28 cellular contexts compared by ENCODE assay signal in the genomic region with DNA sequence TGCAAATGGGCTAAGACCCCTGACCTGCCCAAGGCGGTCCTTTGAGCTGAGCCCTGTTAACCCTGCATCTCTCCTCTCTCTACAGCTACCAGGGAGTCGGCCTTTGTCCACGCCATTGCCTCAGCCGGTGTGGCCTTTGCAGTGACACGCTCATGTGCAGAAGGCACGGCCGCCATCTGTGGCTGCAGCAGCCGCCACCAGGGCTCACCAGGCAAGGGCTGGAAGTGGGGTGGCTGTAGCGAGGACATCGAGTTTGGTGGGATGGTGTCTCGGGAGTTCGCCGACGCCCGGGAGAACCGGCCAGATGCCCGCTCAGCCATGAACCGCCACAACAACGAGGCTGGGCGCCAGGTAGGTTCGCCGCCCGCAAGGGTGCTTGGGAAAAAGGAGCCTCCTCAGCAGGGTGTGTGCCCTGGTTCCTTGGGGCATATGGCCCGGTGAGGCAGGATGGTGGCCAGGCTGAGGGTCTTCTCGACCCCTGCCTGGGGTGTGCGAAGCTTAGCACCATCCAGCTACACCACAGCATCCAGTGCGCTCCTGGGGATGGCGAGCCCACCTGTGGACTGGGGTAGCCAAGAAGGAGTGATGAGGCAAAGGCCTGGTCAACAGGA. TPM values are rescaled to one million over a fixed set of nuclear protein-coding genes. Genes with fewer than 3 reads are reported as not detected.
"Had no signal": no experiment of that assay in that cellular context is flagged by ENCODE, and none has a peak within 500 bp of the region (broad histone marks: within the 10 kb centered on the region; RNA-seq: fewer than 3 reads in every experiment).

No MANE protein-coding gene starts in this region.

- H3K27ac Mint-ChIP-seq: activated CD4-positive, alpha-beta memory T cell treated with anti-CD3 and anti-CD28 coated beads, Interleukin-2, amount 10 ng/mL, durations not matched to agents 7 days and 5 days; activated CD4-positive, alpha-beta T cell treated with anti-CD3 and anti-CD28 coated beads, Interleukin-2, amount 10 ng/mL, durations not matched to agents 24 days and 14 days; activated CD8-positive, alpha-beta memory T cell treated with anti-CD3 and anti-CD28 coated beads, Interleukin-2, amount 10 ng/mL, durations not matched to agents 7 days and 5 days; activated naive CD4-positive, alpha-beta T cell treated with anti-CD3 and anti-CD28 coated beads, Interleukin-2, amount 50 U/mL, for 24 hours; activated T-helper 1 cell treated with anti-CD3 and anti-CD28 coated beads, Interleukin-12 subunit alpha, Interleukin-12 subunit beta, Interleukin-2, Interleukin-4 antibody, amounts not matched to agents 30 ng/mL and 10 ng/mL and 1 ng/mL, durations not matched to agents 14 hours and 24 hours and 36 hours; naive thymus-derived CD4-positive, alpha-beta T cell; stimulated activated effector memory CD8-positive, alpha-beta T cell treated with anti-CD3 and anti-CD28 coated beads, Interleukin-12 subunit alpha, Interleukin-12 subunit beta, amount 100 ng/mL, for 72 hours had no signal

- H3K4me3 Mint-ChIP-seq: activated CD4-positive, alpha-beta memory T cell treated with anti-CD3 and anti-CD28 coated beads, Interleukin-2, amount 10 ng/mL, durations not matched to agents 7 days and 5 days; activated CD4-positive, alpha-beta T cell treated with anti-CD3 and anti-CD28 coated beads, Interleukin-2, amount 10 ng/mL, durations not matched to agents 24 days and 14 days; activated CD8-positive, alpha-beta memory T cell treated with anti-CD3 and anti-CD28 coated beads, Interleukin-2, amount 10 ng/mL, durations not matched to agents 7 days and 5 days; activated naive CD4-positive, alpha-beta T cell treated with anti-CD3 and anti-CD28 coated beads, Interleukin-2, amount 50 U/mL, for 24 hours; activated T-helper 1 cell treated with anti-CD3 and anti-CD28 coated beads, Interleukin-12 subunit alpha, Interleukin-12 subunit beta, Interleukin-2, Interleukin-4 antibody, amounts not matched to agents 30 ng/mL and 10 ng/mL and 1 ng/mL, durations not matched to agents 14 hours and 24 hours and 36 hours; naive thymus-derived CD4-positive, alpha-beta T cell; stimulated activated effector memory CD8-positive, alpha-beta T cell treated with anti-CD3 and anti-CD28 coated beads, Interleukin-12 subunit alpha, Interleukin-12 subunit beta, amount 100 ng/mL, for 72 hours; stimulated activated naive CD8-positive, alpha-beta T cell treated with anti-CD3 and anti-CD28 coated beads, Interleukin-15, amount 100 ng/mL, for 72 hours; T-helper 17 cell had no signal

- H3K36me3 ChIP-seq: ascending aorta, brain microvascular endothelial cell, lower lobe of right lung, ovary had no signal

- H3K27ac ChIP-seq: ascending aorta, brain microvascular endothelial cell, hepatocyte, lower lobe of right lung, ovary, SK-N-MC had no signal

- H3K4me1 ChIP-seq: ascending aorta had no signal

- H3K9me3 Mint-ChIP-seq: activated T-helper 1 cell treated with anti-CD3 and anti-CD28 coated beads, Interleukin-12 subunit alpha, Interleukin-12 subunit beta, Interleukin-2, Interleukin-4 antibody, amounts not matched to agents 30 ng/mL and 10 ng/mL and 1 ng/mL, durations not matched to agents 14 hours and 24 hours and 36 hours; stimulated activated effector memory CD8-positive, alpha-beta T cell treated with anti-CD3 and anti-CD28 coated beads, Interleukin-12 subunit alpha, Interleukin-12 subunit beta, amount 100 ng/mL, for 72 hours had no signal

- H3K4me1 Mint-ChIP-seq: activated CD4-positive, alpha-beta memory T cell treated with anti-CD3 and anti-CD28 coated beads, Interleukin-2, amount 10 ng/mL, durations not matched to agents 7 days and 5 days; activated CD4-positive, alpha-beta T cell treated with anti-CD3 and anti-CD28 coated beads, Interleukin-2, amount 10 ng/mL, durations not matched to agents 24 days and 14 days; activated CD8-positive, alpha-beta memory T cell treated with anti-CD3 and anti-CD28 coated beads, Interleukin-2, amount 10 ng/mL, durations not matched to agents 7 days and 5 days; activated naive CD4-positive, alpha-beta T cell treated with anti-CD3 and anti-CD28 coated beads, Interleukin-2, amount 50 U/mL, for 24 hours; stimulated activated effector memory CD8-positive, alpha-beta T cell treated with anti-CD3 and anti-CD28 coated beads, Interleukin-12 subunit alpha, Interleukin-12 subunit beta, amount 100 ng/mL, for 72 hours; stimulated activated naive CD8-positive, alpha-beta T cell treated with anti-CD3 and anti-CD28 coated beads, Interleukin-15, amount 100 ng/mL, for 72 hours; T-helper 17 cell had no signal

- H3K36me3 Mint-ChIP-seq: activated CD8-positive, alpha-beta memory T cell treated with anti-CD3 and anti-CD28 coated beads, Interleukin-2, amount 10 ng/mL, durations not matched to agents 7 days and 5 days; stimulated activated effector memory CD8-positive, alpha-beta T cell treated with anti-CD3 and anti-CD28 coated beads, Interleukin-12 subunit alpha, Interleukin-12 subunit beta, amount 100 ng/mL, for 72 hours had no signal

- H3K4me3 ChIP-seq: ascending aorta, hepatocyte, lower lobe of right lung, ovary, SK-N-MC had no signal

- ATAC-seq: activated CD8-positive, alpha-beta memory T cell treated with anti-CD3 and anti-CD28 coated beads, Interleukin-2, amount 10 ng/mL, durations not matched to agents 7 days and 5 days; left cardiac atrium; lower lobe of right lung; naive thymus-derived CD4-positive, alpha-beta T cell; right cardiac atrium; stimulated activated effector memory CD8-positive, alpha-beta T cell treated with anti-CD3 and anti-CD28 coated beads, Interleukin-12 subunit alpha, Interleukin-12 subunit beta, amount 100 ng/mL, for 72 hours; stimulated activated naive CD8-positive, alpha-beta T cell treated with anti-CD3 and anti-CD28 coated beads, Interleukin-15, amount 100 ng/mL, for 72 hours; T-helper 17 cell had no signal

- H3K27me3 ChIP-seq: ascending aorta, brain microvascular endothelial cell, ovary had no signal

- H3K9me3 ChIP-seq: ascending aorta, lower lobe of right lung, ovary had no signal

- DNase-seq: activated CD4-positive, alpha-beta memory T cell treated with anti-CD3 and anti-CD28 coated beads, Interleukin-2, amount 10 ng/mL, durations not matched to agents 7 days and 5 days; activated CD4-positive, alpha-beta T cell treated with anti-CD3 and anti-CD28 coated beads, Interleukin-2, amount 10 ng/mL, durations not matched to agents 24 days and 14 days; activated CD8-positive, alpha-beta memory T cell treated with anti-CD3 and anti-CD28 coated beads, Interleukin-2, amount 10 ng/mL, durations not matched to agents 7 days and 5 days; activated gamma-delta T cell; brain microvascular endothelial cell; caudate nucleus; dermis blood vessel endothelial cell; effector CD8-positive, alpha-beta T cell; foreskin melanocyte; left cardiac atrium; lower lobe of right lung; mesendoderm; naive thymus-derived CD4-positive, alpha-beta T cell; stimulated activated CD4-positive, alpha-beta T cell treated with anti-CD3 and anti-CD28 coated beads, Interleukin-1b, Interleukin-23, amount 100 ng/mL, for 48 hours; stimulated activated naive CD8-positive, alpha-beta T cell treated with anti-CD3 and anti-CD28 coated beads, Interleukin-15, amount 100 ng/mL, for 72 hours; SW 1271; T-helper 17 cell; trophoblast cell had no signal

RNA-seq across cellular contexts. Expression of a gene that starts 43.9 kb away (rescaled TPM):
- total RNA-seq: activated CD4-positive, alpha-beta memory T cell treated with anti-CD3 and anti-CD28 coated beads, Interleukin-2, amount 10 ng/mL, durations not matched to agents 7 days and 5 days; activated CD4-positive, alpha-beta T cell treated with anti-CD3 and anti-CD28 coated beads, Interleukin-2, amount 10 ng/mL, durations not matched to agents 24 days and 14 days; activated CD8-positive, alpha-beta memory T cell treated with anti-CD3 and anti-CD28 coated beads, Interleukin-2, amount 10 ng/mL, durations not matched to agents 7 days and 5 days; activated T-helper 1 cell treated with anti-CD3 and anti-CD28 coated beads, Interleukin-12 subunit alpha, Interleukin-12 subunit beta, Interleukin-2, Interleukin-4 antibody, amounts not matched to agents 30 ng/mL and 10 ng/mL and 1 ng/mL, durations not matched to agents 14 hours and 24 hours and 36 hours; ascending aorta; dermis blood vessel endothelial cell; left cardiac atrium; naive thymus-derived CD4-positive, alpha-beta T cell; ovary; pulmonary artery endothelial cell; right cardiac atrium; T-helper 17 cell; temporal lobe had no signal
- polyA plus RNA-seq: hepatocyte; naive thymus-derived CD4-positive, alpha-beta T cell; ovary; right cardiac atrium had no signal
